In genomic region chr2:177332041-177332991, GRCh38 we compare ENCODE assay signal across 9 cellular contexts.
DNase-seq lines count a peak whose midpoint lies in the region; ATAC-seq and TF ChIP-seq lines count a peak whose summit lies in the region.
"Had no signal": no experiment of that assay in that cellular context is flagged by ENCODE, and none has a peak within 500 bp of the region (broad histone marks: within the 10 kb centered on the region; RNA-seq: fewer than 3 reads in every experiment).

No MANE protein-coding gene starts in this region.

- peak; percentile 83 for ATAC-seq in GM19438 (IDR thresholded peaks at IDR 0.05; ENCODE audit: low read depth, unreplicated experiment)
- ATAC-seq in HG03571 (IDR thresholded peaks at IDR 0.05; ENCODE audit: unreplicated experiment), result peak; percentile 79
- ATAC-seq in activated T-helper 17 cell treated with anti-CD3 and anti-CD28 coated beads, Interleukin-2, amount 50 U/mL, for 72 hours (replicated peaks), result peak; percentile 52
- peak; percentile 79 for ATAC-seq in gastroesophageal sphincter

- no peak overlapping the region for H2BK5ac ChIP-seq in neuronal stem cell (ENCODE audit: low read length)

- no peaks in the 10 kb centered on the region for H3K9me3 ChIP-seq in gastroesophageal sphincter
- H3K9me3 ChIP-seq in neuronal stem cell (replicated peaks in 1 of 2; ENCODE audit: control insufficient read depth in 2 of 2, insufficient read depth in 1 of 2, low read depth in 1 of 2, low read length in 2 of 2), result no peaks in the 10 kb centered on the region

- WGBS in gastroesophageal sphincter (ENCODE audit: low coverage in 1 of 2), 2 donors, result 9 to 19% methylated on average over 5 to 9 of the region's 9 CpGs
- WGBS in neuronal stem cell (ENCODE audit: extremely low coverage in 2 of 2, insufficient read length in 2 of 2, insufficient replicate concordance in 1 of 2), 2 donors, result no CpG with 5 or more reads among the region's 9 CpGs

- H3K4me1 ChIP-seq in gastroesophageal sphincter (peaks cover 0 to 14% (median 6%) of the 10 kb centered on the region in 3 donors), neuronal stem cell (ENCODE audit: control insufficient read depth in 2 of 2, insufficient read depth in 1 of 2, low read depth in 1 of 2, low read length in 2 of 2) (peaks cover 3 to 5% of the 10 kb centered on the region in 2 donors)

- H2BK12ac ChIP-seq in neuronal stem cell (ENCODE audit: low read length), result no peak overlapping the region

- H2BK120ac ChIP-seq in neuronal stem cell (ENCODE audit: low read depth, low read length), result no peak overlapping the region

- no peak overlapping the region for H4K8ac ChIP-seq in neuronal stem cell (ENCODE audit: low read depth, low read length)

- no peak overlapping the region for H4K91ac ChIP-seq in neuronal stem cell (ENCODE audit: low read depth, low read length, poor library complexity)

- no peaks in the 10 kb centered on the region for H3K79me1 ChIP-seq in neuronal stem cell (ENCODE audit: low read depth, low read length)

- H3K9me3 Mint-ChIP-seq in activated T-helper 17 cell treated with anti-CD3 and anti-CD28 coated beads, Interleukin-2, amount 50 U/mL, for 72 hours, result no peaks in the 10 kb centered on the region
- H3K9me3 Mint-ChIP-seq: central memory CD8-positive, alpha-beta T cell had no signal

- no peak overlapping the region for H3K4me3 Mint-ChIP-seq in activated T-helper 17 cell treated with anti-CD3 and anti-CD28 coated beads, Interleukin-2, amount 50 U/mL, for 72 hours
- H3K4me3 Mint-ChIP-seq: central memory CD8-positive, alpha-beta T cell had no signal

- TF ChIP-seq POLR2A in gastroesophageal sphincter (IDR thresholded peaks at IDR 0.05), result no peak

- H3K9ac ChIP-seq in neuronal stem cell (ENCODE audit: low read depth, low read length, poor library complexity), result no peak overlapping the region

- H3K27me3 Mint-ChIP-seq in activated T-helper 17 cell treated with anti-CD3 and anti-CD28 coated beads, Interleukin-2, amount 50 U/mL, for 72 hours, result no peaks in the 10 kb centered on the region
- H3K27me3 Mint-ChIP-seq: central memory CD8-positive, alpha-beta T cell had no signal

- no peak overlapping the region for H3K27ac Mint-ChIP-seq in activated T-helper 17 cell treated with anti-CD3 and anti-CD28 coated beads, Interleukin-2, amount 50 U/mL, for 72 hours

- no peak overlapping the region for H2BK15ac ChIP-seq in neuronal stem cell (ENCODE audit: low read length)

- H3K27ac ChIP-seq in gastroesophageal sphincter, result peak overlapping the region; percentile 39 to 58 (median 48)
- H3K27ac ChIP-seq in neuronal stem cell (replicated peaks; ENCODE audit: low read length), result no peak overlapping the region

- H3K4ac ChIP-seq in neuronal stem cell (ENCODE audit: low read length), result no peak overlapping the region

- no peaks in the 10 kb centered on the region for H3K36me3 Mint-ChIP-seq in activated T-helper 17 cell treated with anti-CD3 and anti-CD28 coated beads, Interleukin-2, amount 50 U/mL, for 72 hours (ENCODE audit: low read depth)

- no peak overlapping the region for H2AK5ac ChIP-seq in neuronal stem cell (ENCODE audit: low read depth, low read length)

- no peak for TF ChIP-seq EP300 in gastroesophageal sphincter (IDR thresholded peaks at IDR 0.05)

- H3K18ac ChIP-seq in neuronal stem cell (ENCODE audit: low read length), result no peak overlapping the region

- TF ChIP-seq CTCF in gastroesophageal sphincter (IDR thresholded peaks at IDR 0.05), result peak; percentile 42 to 79 (median 72)

- H3K14ac ChIP-seq in neuronal stem cell (ENCODE audit: low read length), result no peak overlapping the region

- peak overlapping the region in 1 of 2 donors; percentile 13 for H3K4me3 ChIP-seq in gastroesophageal sphincter
- no peak overlapping the region for H3K4me3 ChIP-seq in neuronal stem cell (ENCODE audit: low read length in 2 of 2)

- H3K36me3 ChIP-seq in gastroesophageal sphincter, result no peaks in the 10 kb centered on the region
- H3K36me3 ChIP-seq in neuronal stem cell (replicated peaks in 1 of 2; ENCODE audit: control insufficient read depth in 2 of 2, insufficient read depth in 2 of 2, low read length in 2 of 2), result no peaks in the 10 kb centered on the region

- H3K27me3 ChIP-seq in gastroesophageal sphincter (no peaks in the 10 kb centered on the region), neuronal stem cell (ENCODE audit: control insufficient read depth in 3 of 3, insufficient read depth in 3 of 3, low read depth in 1 of 3, low read length in 3 of 3) (no peaks in the 10 kb centered on the region)

- H3K23ac ChIP-seq in neuronal stem cell (ENCODE audit: low read depth, low read length, poor library complexity), result no peak overlapping the region

- H3K4me2 ChIP-seq in neuronal stem cell (ENCODE audit: insufficient read depth, low read length, poor library complexity, severe bottlenecking), result peak overlapping the region; percentile 12

- DNase-seq in DMS153 (lab: John Stamatoyannopoulos, UW) (peak; percentile 46), NCI-H774 (lab: John Stamatoyannopoulos, UW) (peak; percentile 65), neuronal stem cell (ENCODE audit: low spot score) (peak; percentile 57), occipital lobe (lab: John Stamatoyannopoulos, UW) (no peak)

- peak overlapping the region; percentile 82 for H2AFZ ChIP-seq in neuronal stem cell (ENCODE audit: low read length)

- no peaks in the 10 kb centered on the region for H3K4me1 Mint-ChIP-seq in activated T-helper 17 cell treated with anti-CD3 and anti-CD28 coated beads, Interleukin-2, amount 50 U/mL, for 72 hours
- H3K4me1 Mint-ChIP-seq: central memory CD8-positive, alpha-beta T cell had no signal
